Comparison of ENCODE assay signal across 6 cellular contexts in the genomic region with DNA sequence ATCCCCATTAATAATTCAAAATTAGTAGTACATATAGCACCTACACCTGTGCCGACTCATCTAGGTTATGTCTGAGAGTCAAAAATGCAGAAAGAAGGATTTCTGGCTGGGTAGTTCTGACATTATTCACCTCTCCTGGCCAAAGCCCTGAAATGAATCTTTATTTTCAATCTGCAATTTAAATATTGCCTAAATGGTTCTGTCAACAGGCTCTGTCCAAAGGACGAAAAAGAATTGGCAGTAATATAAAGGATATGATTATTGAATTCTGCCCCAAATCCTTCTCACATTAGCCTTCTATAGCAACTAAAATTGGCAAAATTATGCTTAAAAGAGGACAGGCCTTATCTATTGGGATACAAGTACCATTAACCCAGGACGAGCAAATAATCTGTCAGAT.
"Had no signal": no experiment of that assay in that cellular context is flagged by ENCODE, and none has a peak within 500 bp of the region (broad histone marks: within the 10 kb centered on the region; RNA-seq: fewer than 3 reads in every experiment).

No MANE protein-coding gene starts in this region.

- H3K4me3 ChIP-seq: K562 had no signal

- FAIRE-seq: HTR-8/SVneo, K562 had no signal

- ATAC-seq: K562 had no signal

- H3K27ac ChIP-seq: HL-60 had no signal

- DNase-seq: IMR-90, KBM-7, KG1 had no signal
